In genomic region chr5:43485406-43485805, GRCh38 we compare ENCODE assay signal across 12 cellular contexts. TPM values are rescaled to one million over a fixed set of nuclear protein-coding genes. Genes with fewer than 3 reads are reported as not detected.
DNase-seq lines count a peak whose midpoint lies in the region; ATAC-seq and TF ChIP-seq lines count a peak whose summit lies in the region.
"Had no signal": no experiment of that assay in that cellular context is flagged by ENCODE, and none has a peak within 500 bp of the region (broad histone marks: within the 10 kb centered on the region; RNA-seq: fewer than 3 reads in every experiment).

No MANE protein-coding gene starts in this region.

- no peak for ATAC-seq in right cardiac atrium
- no peak for ATAC-seq in heart right ventricle
- no peak for ATAC-seq in HG02981 (IDR thresholded peaks at IDR 0.05; ENCODE audit: unreplicated experiment)

- peak overlapping the region; percentile 99 for H3K27ac Mint-ChIP-seq in type B pancreatic cell
- no peak overlapping the region for H3K27ac Mint-ChIP-seq in neural progenitor cell

- H3K9me3 Mint-ChIP-seq in type B pancreatic cell, result no peaks in the 10 kb centered on the region
- H3K9me3 Mint-ChIP-seq in neural progenitor cell, result no peaks in the 10 kb centered on the region

- no peak overlapping the region for H3K4me3 ChIP-seq in right cardiac atrium (ENCODE audit: low read length)
- H3K4me3 ChIP-seq in heart right ventricle, result no peak overlapping the region
- H3K4me3 ChIP-seq in foreskin fibroblast (ENCODE audit: low read depth in 1 of 2, low read length in 2 of 2), result no peak overlapping the region
- H3K4me3 ChIP-seq in neural progenitor cell, result no peak overlapping the region

- H3K4me3 Mint-ChIP-seq in type B pancreatic cell (peak overlapping the region; percentile 13), neural progenitor cell (no peak overlapping the region)

- H3K9me3 ChIP-seq in right cardiac atrium (ENCODE audit: control insufficient read depth, low read length) (no peaks in the 10 kb centered on the region), heart right ventricle (no peaks in the 10 kb centered on the region), neural progenitor cell (ENCODE audit: low read depth) (no peaks in the 10 kb centered on the region)
- H3K9me3 ChIP-seq: SJCRH30 had no signal

- H3K27ac ChIP-seq in right cardiac atrium (ENCODE audit: low read length) (peak overlapping the region; percentile 19), heart right ventricle (peak overlapping the region in 3 of 10 donors; percentile 96 to 99 (median 98)), neural progenitor cell (no peak overlapping the region)
- H3K27ac ChIP-seq: C4-2B, SJCRH30 had no signal

- peaks cover 0 to 22% (median 0%) of the 10 kb centered on the region in 9 donors for H3K36me3 ChIP-seq in heart right ventricle
- H3K36me3 ChIP-seq in neural progenitor cell, result peaks cover 4% of the 10 kb centered on the region

- H4K20me1 ChIP-seq in neural progenitor cell (ENCODE audit: low read depth), result no peaks in the 10 kb centered on the region

- no peaks in the 10 kb centered on the region for H3K27me3 Mint-ChIP-seq in type B pancreatic cell
- H3K27me3 Mint-ChIP-seq in neural progenitor cell (ENCODE audit: insufficient read depth, low read depth), result no peaks in the 10 kb centered on the region

- H3K4me1 Mint-ChIP-seq in type B pancreatic cell (ENCODE audit: unreplicated experiment) (peaks cover 7% of the 10 kb centered on the region), neural progenitor cell (peaks cover 16% of the 10 kb centered on the region)

- TF ChIP-seq CTCF in heart right ventricle (IDR thresholded peaks at IDR 0.05) (no peak), foreskin fibroblast (IDR thresholded peaks at IDR 0.05; ENCODE audit: low read depth, low read length) (no peak), type B pancreatic cell (conservative IDR thresholded peaks at IDR 0.05) (no peak), neural progenitor cell (IDR thresholded peaks at IDR 0.05) (no peak)

- no peak for DNase-seq in right cardiac atrium
- DNase-seq in heart right ventricle, result no peak
- DNase-seq in SKM-1 treated with dmso at 0.1 percent for 144 hours (lab: John Stamatoyannopoulos, UW; ENCODE audit: unreplicated experiment), result peak; percentile 46
- DNase-seq in foreskin fibroblast, result peak; percentile 2 to 6
- no peak for DNase-seq in type B pancreatic cell (ENCODE audit: extremely low spot score, unreplicated experiment)
- DNase-seq in neural progenitor cell (ENCODE audit: low spot score), result no peak
- no peak for DNase-seq in NCI-H146 treated with DMSO at 0.1 percent for 48 hours (lab: John Stamatoyannopoulos, UW; ENCODE audit: unreplicated experiment)
- DNase-seq: activated gamma-delta T cell, NCI-H1048, SJCRH30 had no signal

- no peak overlapping the region for H3K9ac ChIP-seq in neural progenitor cell

- H3K79me2 ChIP-seq in neural progenitor cell (ENCODE audit: low read depth), result peaks cover 22% of the 10 kb centered on the region

- peaks cover 16% of the 10 kb centered on the region for H3F3A ChIP-seq in neural progenitor cell (ENCODE audit: low read depth)

- intact Hi-C loops in right cardiac atrium (cut with DNase I), result no loop called here
- intact Hi-C loops in heart right ventricle (cut with DNase I), result loop anchor here in 5 of 10 donors (2.0 to 10.0 kb wide), 5 partner anchors 29 to 381 kb away; partner anchors contain the start of genes HMGCS1 (in 3 of the 5), C5orf34 (in 2 of the 5) and PAIP1 (in 2 of the 5)

- H3K4me2 ChIP-seq in neural progenitor cell, result no peak overlapping the region

- H3K27me3 ChIP-seq in right cardiac atrium (ENCODE audit: control insufficient read depth, insufficient read depth) (no peaks in the 10 kb centered on the region), heart right ventricle (no peaks in the 10 kb centered on the region), neural progenitor cell (no peaks in the 10 kb centered on the region)
- H3K27me3 ChIP-seq: SJCRH30 had no signal

- H2AFZ ChIP-seq in neural progenitor cell (replicated peaks), result no peak overlapping the region

- H3K36me3 Mint-ChIP-seq in type B pancreatic cell, result no peaks in the 10 kb centered on the region
- H3K36me3 Mint-ChIP-seq in neural progenitor cell, result peaks cover 4% of the 10 kb centered on the region

- 93% methylated on average over 2 of the region's 2 CpGs for WGBS in right cardiac atrium
- WGBS in heart right ventricle, 2 donors, result 99 to 100% methylated on average over 2 of the region's 2 CpGs

- H3K4me1 ChIP-seq in right cardiac atrium (ENCODE audit: control insufficient read depth, insufficient read depth, low read length) (no peaks in the 10 kb centered on the region), heart right ventricle (peaks cover 0 to 28% (median 15%) of the 10 kb centered on the region in 9 donors), neural progenitor cell (no peaks in the 10 kb centered on the region)

RNA-seq across cellular contexts. Expression of gene TMEM267, which starts 1.7 kb away (rescaled TPM):
- total RNA-seq in right cardiac atrium, result 10 to 100 TPM in 1 of 4 donors, 1 to 10 TPM in 3; 6.5 to 12.4 (median 8.1) TPM
- polyA plus RNA-seq in right cardiac atrium, result 5.3 TPM
- total RNA-seq in heart right ventricle, result 10 to 100 TPM in 1 of 10 donors, 1 to 10 TPM in 9; 4.2 to 10.3 (median 5.6) TPM
- 1 to 10 TPM; 5.2 to 9.6 TPM for polyA plus RNA-seq in heart right ventricle
- 11.4 and 11.6 TPM in 2 replicates for total RNA-seq in type B pancreatic cell (ENCODE audit: low replicate concordance)
- total RNA-seq in neural progenitor cell (ENCODE audit: low replicate concordance), result 7.8 and 15.3 TPM in 2 replicates

RNA-seq across cellular contexts. Expression of gene C5orf34, which starts 29.5 kb away (rescaled TPM):
- total RNA-seq in right cardiac atrium, result 1 to 10 TPM in 1 of 4 donors, under 1 TPM in 3; 0.40 to 1.5 (median 0.52) TPM
- 0.41 TPM for polyA plus RNA-seq in right cardiac atrium
- 1 to 10 TPM in 2 of 10 donors, under 1 TPM in 8; 0.22 to 1.6 (median 0.53) TPM for total RNA-seq in heart right ventricle
- polyA plus RNA-seq in heart right ventricle, result under 1 TPM; 0.65 to 0.95 TPM
- total RNA-seq in type B pancreatic cell (ENCODE audit: low replicate concordance), result 2.0 and 8.3 TPM in 2 replicates
- total RNA-seq in neural progenitor cell (ENCODE audit: low replicate concordance), result 17.2 TPM in 2 replicates

Comparison
In these comparisons a context has a peak if more than half of its experiments do, and no peak if none do; other contexts are left out.
1. DNase-seq: peak in SKM-1 treated with dmso at 0.1 percent for 144 hours (single experiment) and foreskin fibroblast (2 of 2); none in right cardiac atrium (0 of 3), heart right ventricle (0 of 2), type B pancreatic cell (single experiment), neural progenitor cell (single experiment) and NCI-H146 treated with DMSO at 0.1 percent for 48 hours (single experiment).